In the genomic region with DNA sequence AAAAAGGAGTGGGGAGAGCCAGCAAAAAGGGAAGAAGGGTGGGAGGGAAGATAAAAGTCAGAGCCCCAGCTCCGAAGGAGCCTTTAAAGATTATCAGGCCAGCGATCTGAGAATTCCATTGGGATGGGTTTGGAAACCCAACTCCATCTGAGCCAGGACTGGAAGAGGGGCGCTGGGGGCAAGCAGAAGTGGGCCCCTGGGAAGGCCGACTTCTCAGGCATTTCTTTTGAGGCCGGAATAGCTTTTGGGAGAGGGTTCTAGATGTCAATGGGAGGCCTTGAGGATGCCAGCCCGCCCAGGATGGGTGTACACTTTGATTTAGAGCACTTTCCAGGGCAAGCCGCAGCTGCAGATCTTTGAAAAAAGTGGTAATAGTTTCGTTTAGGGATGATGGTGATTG, we compare ENCODE assay signal across 20 cellular contexts. TPM values are rescaled to one million over a fixed set of nuclear protein-coding genes. Genes with fewer than 3 reads are reported as not detected.
"Had no signal": no experiment of that assay in that cellular context is flagged by ENCODE, and none has a peak within 500 bp of the region (broad histone marks: within the 10 kb centered on the region; RNA-seq: fewer than 3 reads in every experiment).

No MANE protein-coding gene starts in this region.

- H3K27ac ChIP-seq: cardiac muscle cell, neutrophil, parathyroid adenoma, uterus had no signal

- DNase-seq: activated CD4-positive, CD25-positive, alpha-beta regulatory T cell; activated naive CD4-positive, alpha-beta T cell treated with Interleukin-2 at 50 U/mL for 16 hours; aorta; effector CD4-positive, alpha-beta T cell; foreskin fibroblast; glutamatergic neuron; left cardiac atrium; midbrain; stimulated activated CD4-positive, alpha-beta T cell treated with anti-CD3 and anti-CD28 coated beads, Interleukin-15, amount 100 ng/mL, for 24 hours; stimulated activated CD4-positive, alpha-beta T cell treated with anti-CD3 and anti-CD28 coated beads, Interleukin-4, amount 100 ng/mL, for 1 hour; stimulated activated naive B cell treated with anti-CD40 and anti-IgM and Interleukin-4, amounts not matched to agents 10 μg/mL and 1 μg/mL and 100 μg/mL, for 72 hours; uterus had no signal

- ATAC-seq: left cardiac atrium; stimulated activated naive B cell treated with anti-CD40 and anti-IgM and Interleukin-4, amounts not matched to agents 10 μg/mL and 1 μg/mL and 100 μg/mL, for 72 hours had no signal

- H3K4me3 ChIP-seq: cardiac muscle cell, lung, tibial nerve, uterus had no signal

- H3K27ac Mint-ChIP-seq: stimulated activated naive B cell treated with anti-CD40 and anti-IgM and Interleukin-4, amounts not matched to agents 10 μg/mL and 1 μg/mL and 100 μg/mL, for 72 hours had no signal

RNA-seq across cellular contexts. Expression of gene SOX2, which starts 6.6 kb away (rescaled TPM):
- total RNA-seq: activated CD8-positive, alpha-beta memory T cell treated with anti-CD3 and anti-CD28 coated beads for 36 hours; myocyte; T-helper 2 cell treated with Interferon-gamma antibody and Interleukin-4, amounts not matched to agents 100 ng/mL and 5 ng/mL, for 36 hours had no signal
